8 cellular contexts compared by ENCODE assay signal in genomic region chr6:57324538-57324937, GRCh38. TPM values are rescaled to one million over a fixed set of nuclear protein-coding genes. Genes with fewer than 3 reads are reported as not detected.
DNase-seq lines count a peak whose midpoint lies in the region; ATAC-seq, FAIRE-seq and TF ChIP-seq lines count a peak whose summit lies in the region.

No MANE protein-coding gene starts in this region.

- H3K27ac ChIP-seq in A549 (no peak overlapping the region), Peyer's patch (no peak overlapping the region)

- H3K4me1 ChIP-seq in A549, result no peaks in the 10 kb centered on the region
- H3K4me1 ChIP-seq in Peyer's patch, result no peaks in the 10 kb centered on the region

- TF ChIP-seq EP300 in A549 (IDR thresholded peaks at IDR 0.05), result no peak

- H3K4me3 ChIP-seq in A549 (no peak overlapping the region), Peyer's patch (no peak overlapping the region), fibroblast of pulmonary artery (replicated peaks; ENCODE audit: low read depth, low read length) (no peak overlapping the region)

- TF ChIP-seq CTCF in A549 (IDR thresholded peaks at IDR 0.05), result peak; percentile 57
- TF ChIP-seq CTCF in GM12872 (IDR thresholded peaks at IDR 0.05; ENCODE audit: insufficient read depth, low read depth, low read length), result peak; percentile 26; the same call in 1 of the 3 replicates
- TF ChIP-seq CTCF in Peyer's patch (IDR thresholded peaks at IDR 0.05), result peak in 4 of 6 experiments; percentile 17 to 43 (median 34)
- TF ChIP-seq CTCF in fibroblast of pulmonary artery (IDR thresholded peaks at IDR 0.05; ENCODE audit: low read length, missing control alignments), result peak; percentile 46

- TF ChIP-seq RAD21 in A549 (conservative IDR thresholded peaks at IDR 0.05 in 1 of 2, IDR thresholded peaks at IDR 0.05 in 1 of 2), result peak; percentile 45 to 58

- ATAC-seq in A549 (no peak), GM19035 (IDR thresholded peaks at IDR 0.05; ENCODE audit: unreplicated experiment) (no peak), HG03139 (IDR thresholded peaks at IDR 0.05; ENCODE audit: unreplicated experiment) (no peak), HG02970 (IDR thresholded peaks at IDR 0.05; ENCODE audit: low FRiP score, unreplicated experiment) (no peak)

- POLR2A ChIA-PET in A549 (lab: Yijun Ruan, JAX), result no interaction called here

- H3K9me3 ChIP-seq in A549 (no peaks in the 10 kb centered on the region), Peyer's patch (peaks cover 0 to 8% (median 0%) of the 10 kb centered on the region in 4 donors)

- DNase-seq in A549 (ENCODE audit: low read depth in 1 of 2, low spot score in 1 of 2), result peak in 1 of 2 experiments; percentile 9
- no peak for DNase-seq in Peyer's patch
- DNase-seq in fibroblast of pulmonary artery (ENCODE audit: low read depth), result peak; percentile 48
- no peak for DNase-seq in occipital lobe (lab: John Stamatoyannopoulos, UW)

- H3K27me3 ChIP-seq in Peyer's patch, result no peaks in the 10 kb centered on the region

- TF ChIP-seq POLR2A in A549 (IDR thresholded peaks at IDR 0.05; ENCODE audit: low read length) (no peak), Peyer's patch (IDR thresholded peaks at IDR 0.05) (no peak)

- peaks cover 0 to 49% (median 0%) of the 10 kb centered on the region in 3 donors for H3K36me3 ChIP-seq in Peyer's patch

- CTCF ChIA-PET in A549 (lab: Yijun Ruan, JAX), result interaction anchor here (1.0 to 2.3 kb wide), 4 partner anchors 8 to 432 kb away, joined by 3 to 8 read pairs (median 4); no protein-coding TSS in a partner anchor

- no peak for FAIRE-seq in A549 (lab: Jason Lieb, UNC)

- WGBS in A549 (ENCODE audit: missing lambda C conversion rate), result 4% methylated on average over 1 of the region's 1 CpG

- H3K4me2 ChIP-seq in A549, result no peak overlapping the region

TF ChIP-seq in A549, 52 proteins besides CTCF, POLR2A, EP300 and RAD21:
- TF ChIP-seq SMC3 (IDR thresholded peaks at IDR 0.05) (0 out of 3 replicates have a peak, but pooled peaks have one; percentile 26), HES2 (IDR thresholded peaks at IDR 0.05) (no peak)

RNA-seq across cellular contexts. Expression of gene PRIM2, which starts 7.1 kb away (rescaled TPM):
- polyA plus RNA-seq in A549 (2011; rRNA removed) (16.5 and 20.1 TPM in 2 replicates), A549 (2017; fragmentation: RNase III; extraction: RNeasy Plus Mini Kit Qiagen cat#74134 plus additional on column Dnase treatment) (15.0 to 16.2 TPM (median 15.2 TPM) in 3 replicates)
- 5.7 and 6.8 TPM in 2 replicates for polyA plus RNA-seq in A549 (2012; cell fraction: cytosol; rRNA removed)
- polyA plus RNA-seq in A549 (2012; cell fraction: nucleus; rRNA removed), result 3.3 and 4.8 TPM in 2 replicates
- polyA minus RNA-seq in A549 (2011; rRNA and poly(A)+ RNA removed), result 15.0 and 16.0 TPM in 2 replicates
- total RNA-seq in Peyer's patch (10 to 100 TPM in 1 of 4 donors, 1 to 10 TPM in 3; 4.9 to 19.8 (median 7.0) TPM), occipital lobe (25.7 TPM)
